ENCODE assay signal across 8 cellular contexts in genomic region chr20:3203315-3204123, GRCh38. TPM values are rescaled to one million over a fixed set of nuclear protein-coding genes. Genes with fewer than 3 reads are reported as not detected.
DNase-seq lines count a peak whose midpoint lies in the region; ATAC-seq and TF ChIP-seq lines count a peak whose summit lies in the region.

No MANE protein-coding gene starts in this region.

- 10 to 11% (median 10%) methylated on average over 31 of the region's 31 CpGs for WGBS in ovary, 3 donors

- H3K9me3 ChIP-seq in ovary, result no peaks in the 10 kb centered on the region

- H3K4me3 ChIP-seq in GM08714 (ENCODE audit: low read length) (peak overlapping the region; percentile 92), HFF-Myc (replicated peaks; ENCODE audit: low read depth, low read length) (peak overlapping the region; percentile 85), ovary (peak overlapping the region; percentile 70)

- no peak for TF ChIP-seq EP300 in ovary (IDR thresholded peaks at IDR 0.05)

- intact Hi-C loops in ovary (cut with DNase I), result no loop called here

- H3K36me3 ChIP-seq in ovary, result no peaks in the 10 kb centered on the region

- H3K4me1 ChIP-seq in ovary (ENCODE audit: insufficient read depth), result peaks cover 7% of the 10 kb centered on the region

- TF ChIP-seq CTCF in HFF-Myc (IDR thresholded peaks at IDR 0.05; ENCODE audit: low read depth, low read length, missing control alignments) (no peak), ovary (IDR thresholded peaks at IDR 0.05) (no peak)

- ATAC-seq in GM21526 (IDR thresholded peaks at IDR 0.05; ENCODE audit: low FRiP score, unreplicated experiment), result no peak
- ATAC-seq in HG03097 (IDR thresholded peaks at IDR 0.05; ENCODE audit: low FRiP score, unreplicated experiment), result no peak

- H3K27me3 ChIP-seq in ovary, result no peaks in the 10 kb centered on the region

- no peak for DNase-seq in HFF-Myc (ENCODE audit: extremely low read depth, low read depth)
- peak; percentile 49 for DNase-seq in NCI-H2029 treated with DMSO at 0.1 percent for 48 hours (lab: John Stamatoyannopoulos, UW)
- DNase-seq in activated T-cell treated with anti-CD3 and anti-CD28 coated beads, Interleukin-2, amount 50 U/mL, for 48 hours, result peak; percentile 55 to 70
- DNase-seq in foreskin melanocyte, result peak; percentile 21
- peak in 1 of 5 donors; percentile 37 for DNase-seq in ovary

- peak overlapping the region in 1 of 2 donors; percentile 24 for H3K27ac ChIP-seq in ovary

- TF ChIP-seq POLR2A in ovary (IDR thresholded peaks at IDR 0.05), result no peak

RNA-seq across cellular contexts. Expression of gene DDRGK1, which starts 1.0 kb away (rescaled TPM):
- total RNA-seq in ovary, result 10 to 100 TPM; 44.2 to 63.9 (median 52.5) TPM
- polyA plus RNA-seq in ovary, result 10 to 100 TPM; 38.5 to 60.6 TPM

RNA-seq across cellular contexts. Expression of gene ITPA, which starts 5.8 kb away (rescaled TPM):
- total RNA-seq in ovary, result 10 to 100 TPM; 19.2 to 55.3 (median 37.3) TPM
- polyA plus RNA-seq in ovary, result 10 to 100 TPM; 15.8 to 29.7 TPM

RNA-seq across cellular contexts. Expression of gene LZTS3, which starts 30.2 kb away (rescaled TPM):
- 10 to 100 TPM; 13.2 to 27.4 (median 18.2) TPM for total RNA-seq in ovary
- 10 to 100 TPM in 1 of 2 donors, 1 to 10 TPM in 1; 4.2 to 22.8 TPM for polyA plus RNA-seq in ovary

RNA-seq across cellular contexts. Expression of gene SLC4A11, which starts 35.5 kb away (rescaled TPM):
- total RNA-seq in ovary, result 10 to 100 TPM in 1 of 7 donors, 1 to 10 TPM in 2, under 1 TPM in 3, not detected in 1; 0.12 to 10.2 (median 1.3) TPM
- under 1 TPM; 0.17 to 0.55 TPM for polyA plus RNA-seq in ovary

RNA-seq across cellular contexts. Expression of gene FASTKD5, which starts 43.9 kb away (rescaled TPM):
- 10 to 100 TPM in 5 of 7 donors, 1 to 10 TPM in 2; 8.8 to 13.2 (median 11.8) TPM for total RNA-seq in ovary
- polyA plus RNA-seq in ovary, result 10 to 100 TPM in 1 of 2 donors, 1 to 10 TPM in 1; 9.4 to 15.2 TPM
